ENCODE assay signal across 1 cellular context in the genomic region with DNA sequence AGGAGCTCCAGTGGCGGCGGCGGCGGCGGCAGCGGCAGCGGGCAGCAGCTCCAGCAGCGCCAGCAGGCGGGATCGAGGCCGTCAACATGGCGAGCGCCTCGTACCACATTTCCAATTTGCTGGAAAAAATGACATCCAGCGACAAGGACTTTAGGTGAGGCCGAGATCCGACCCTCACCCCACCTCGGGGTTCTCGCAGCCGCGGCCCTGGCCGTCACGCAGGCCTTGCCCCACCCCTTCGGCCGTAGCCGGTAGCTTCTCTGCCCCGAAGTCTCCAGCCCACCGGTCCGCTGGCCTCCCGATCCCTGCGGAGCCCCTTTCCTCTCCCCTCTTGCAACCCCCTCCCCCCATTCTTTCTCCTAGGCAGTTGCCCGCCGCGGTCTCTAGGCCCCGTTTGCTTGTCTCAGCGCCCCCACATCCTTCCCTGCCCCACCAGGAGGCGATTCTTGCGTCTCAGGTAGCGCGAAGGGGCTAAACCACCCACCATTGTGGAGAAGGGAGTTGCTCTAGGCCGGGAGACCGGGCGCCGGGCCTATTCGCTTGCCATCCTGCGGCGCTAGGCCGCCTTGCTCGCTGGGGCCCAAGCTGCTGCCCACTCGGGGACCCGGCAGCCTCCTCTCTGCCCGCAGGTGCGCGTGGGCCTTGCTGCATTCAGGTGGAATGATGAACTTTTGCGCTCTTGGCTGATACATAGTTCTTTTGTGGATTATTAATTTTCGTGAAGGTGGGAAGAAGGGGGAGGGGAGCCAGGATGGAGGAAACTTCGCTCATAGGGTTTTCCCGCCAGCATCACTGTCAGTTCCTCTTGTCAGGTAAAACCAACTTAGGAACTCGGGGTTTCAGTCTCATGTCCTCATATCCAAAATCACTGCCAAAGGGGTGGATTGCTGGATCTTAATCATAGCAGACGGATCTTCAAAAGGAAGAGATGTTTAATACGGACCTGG.
A peak's percentile ranks its signal among the peaks of the same experiment; 100 is the strongest.
TF ChIP-seq lines count a peak whose summit lies in the region.

No MANE protein-coding gene starts in this region.

TF ChIP-seq in HEK293, 187 proteins besides CTCF, POLR2A, EP300 and RAD21 (continued from another document):
- TF ChIP-seq ZNF560 (tag by site-specific recombination; IDR thresholded peaks at IDR 0.05; ENCODE audit: borderline replicate concordance) (no peak), ZIC2 (tag by site-specific recombination; IDR thresholded peaks at IDR 0.05) (peak; percentile 6; the same call in 1 of the 2 replicates), ZNF76 (tag by site-specific recombination; IDR thresholded peaks at IDR 0.05; ENCODE audit: borderline replicate concordance, low read depth) (peak; percentile 66; the same call in 1 of the 2 replicates), ZNF585B (tag by site-specific recombination; IDR thresholded peaks at IDR 0.05) (no peak), ZNF610 (tag by site-specific recombination; IDR thresholded peaks at IDR 0.05; ENCODE audit: borderline replicate concordance) (no peak), YY2 (tag by site-specific recombination; IDR thresholded peaks at IDR 0.05) (peak; percentile 58; the same call in 1 of the 2 replicates), SP2 (tag by site-specific recombination; IDR thresholded peaks at IDR 0.05) (0 out of 2 replicates have a peak, but pooled peaks have one; percentile 16), ZNF2 (tag by site-specific recombination; IDR thresholded peaks at IDR 0.05) (peak; percentile 66; the same call in 1 of the 2 replicates), ZNF514 (tag by site-specific recombination; IDR thresholded peaks at IDR 0.05) (no peak), ZFP69B (tag by site-specific recombination; IDR thresholded peaks at IDR 0.05) (no peak), ZNF248 (tag by site-specific recombination; IDR thresholded peaks at IDR 0.05) (no peak), GFI1B (tag by site-specific recombination; IDR thresholded peaks at IDR 0.05) (no peak), ZNF701 (tag by site-specific recombination; IDR thresholded peaks at IDR 0.05) (no peak), ZFP37 (tag by site-specific recombination; IDR thresholded peaks at IDR 0.05) (peak; percentile 56; the same call in 1 of the 2 replicates), ZNF16 (tag by site-specific recombination; IDR thresholded peaks at IDR 0.05; ENCODE audit: low read depth) (no peak), ZNF600 (tag by site-specific recombination; IDR thresholded peaks at IDR 0.05) (no peak), IKZF3 (tag by site-specific recombination; IDR thresholded peaks at IDR 0.05) (no peak), ZXDB (tag by site-specific recombination; IDR thresholded peaks at IDR 0.05) (peak; percentile 27; the same call in 1 of the 2 replicates)
- TF ChIP-seq, protein P1, sequence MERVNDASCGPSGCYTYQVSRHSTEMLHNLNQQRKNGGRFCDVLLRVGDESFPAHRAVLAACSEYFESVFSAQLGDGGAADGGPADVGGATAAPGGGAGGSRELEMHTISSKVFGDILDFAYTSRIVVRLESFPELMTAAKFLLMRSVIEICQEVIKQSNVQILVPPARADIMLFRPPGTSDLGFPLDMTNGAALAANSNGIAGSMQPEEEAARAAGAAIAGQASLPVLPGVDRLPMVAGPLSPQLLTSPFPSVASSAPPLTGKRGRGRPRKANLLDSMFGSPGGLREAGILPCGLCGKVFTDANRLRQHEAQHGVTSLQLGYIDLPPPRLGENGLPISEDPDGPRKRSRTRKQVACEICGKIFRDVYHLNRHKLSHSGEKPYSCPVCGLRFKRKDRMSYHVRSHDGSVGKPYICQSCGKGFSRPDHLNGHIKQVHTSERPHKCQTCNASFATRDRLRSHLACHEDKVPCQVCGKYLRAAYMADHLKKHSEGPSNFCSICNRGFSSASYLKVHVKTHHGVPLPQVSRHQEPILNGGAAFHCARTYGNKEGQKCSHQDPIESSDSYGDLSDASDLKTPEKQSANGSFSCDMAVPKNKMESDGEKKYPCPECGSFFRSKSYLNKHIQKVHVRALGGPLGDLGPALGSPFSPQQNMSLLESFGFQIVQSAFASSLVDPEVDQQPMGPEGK (tag by site-specific recombination; IDR thresholded peaks at IDR 0.05), result peak; percentile 11
- TF ChIP-seq, protein P2, sequence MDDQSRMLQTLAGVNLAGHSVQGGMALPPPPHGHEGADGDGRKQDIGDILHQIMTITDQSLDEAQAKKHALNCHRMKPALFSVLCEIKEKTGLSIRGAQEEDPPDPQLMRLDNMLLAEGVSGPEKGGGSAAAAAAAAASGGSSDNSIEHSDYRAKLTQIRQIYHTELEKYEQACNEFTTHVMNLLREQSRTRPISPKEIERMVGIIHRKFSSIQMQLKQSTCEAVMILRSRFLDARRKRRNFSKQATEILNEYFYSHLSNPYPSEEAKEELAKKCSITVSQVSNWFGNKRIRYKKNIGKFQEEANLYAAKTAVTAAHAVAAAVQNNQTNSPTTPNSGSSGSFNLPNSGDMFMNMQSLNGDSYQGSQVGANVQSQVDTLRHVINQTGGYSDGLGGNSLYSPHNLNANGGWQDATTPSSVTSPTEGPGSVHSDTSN (CRISPR knock-in tag; IDR thresholded peaks at IDR 0.05), result no peak
- TF ChIP-seq, protein P3, sequence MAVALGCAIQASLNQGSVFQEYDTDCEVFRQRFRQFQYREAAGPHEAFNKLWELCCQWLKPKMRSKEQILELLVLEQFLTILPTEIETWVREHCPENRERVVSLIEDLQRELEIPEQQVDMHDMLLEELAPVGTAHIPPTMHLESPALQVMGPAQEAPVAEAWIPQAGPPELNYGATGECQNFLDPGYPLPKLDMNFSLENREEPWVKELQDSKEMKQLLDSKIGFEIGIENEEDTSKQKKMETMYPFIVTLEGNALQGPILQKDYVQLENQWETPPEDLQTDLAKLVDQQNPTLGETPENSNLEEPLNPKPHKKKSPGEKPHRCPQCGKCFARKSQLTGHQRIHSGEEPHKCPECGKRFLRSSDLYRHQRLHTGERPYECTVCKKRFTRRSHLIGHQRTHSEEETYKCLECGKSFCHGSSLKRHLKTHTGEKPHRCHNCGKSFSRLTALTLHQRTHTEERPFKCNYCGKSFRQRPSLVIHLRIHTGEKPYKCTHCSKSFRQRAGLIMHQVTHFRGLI (tag by site-specific recombination; IDR thresholded peaks at IDR 0.05), result no peak
- TF ChIP-seq, protein P4, sequence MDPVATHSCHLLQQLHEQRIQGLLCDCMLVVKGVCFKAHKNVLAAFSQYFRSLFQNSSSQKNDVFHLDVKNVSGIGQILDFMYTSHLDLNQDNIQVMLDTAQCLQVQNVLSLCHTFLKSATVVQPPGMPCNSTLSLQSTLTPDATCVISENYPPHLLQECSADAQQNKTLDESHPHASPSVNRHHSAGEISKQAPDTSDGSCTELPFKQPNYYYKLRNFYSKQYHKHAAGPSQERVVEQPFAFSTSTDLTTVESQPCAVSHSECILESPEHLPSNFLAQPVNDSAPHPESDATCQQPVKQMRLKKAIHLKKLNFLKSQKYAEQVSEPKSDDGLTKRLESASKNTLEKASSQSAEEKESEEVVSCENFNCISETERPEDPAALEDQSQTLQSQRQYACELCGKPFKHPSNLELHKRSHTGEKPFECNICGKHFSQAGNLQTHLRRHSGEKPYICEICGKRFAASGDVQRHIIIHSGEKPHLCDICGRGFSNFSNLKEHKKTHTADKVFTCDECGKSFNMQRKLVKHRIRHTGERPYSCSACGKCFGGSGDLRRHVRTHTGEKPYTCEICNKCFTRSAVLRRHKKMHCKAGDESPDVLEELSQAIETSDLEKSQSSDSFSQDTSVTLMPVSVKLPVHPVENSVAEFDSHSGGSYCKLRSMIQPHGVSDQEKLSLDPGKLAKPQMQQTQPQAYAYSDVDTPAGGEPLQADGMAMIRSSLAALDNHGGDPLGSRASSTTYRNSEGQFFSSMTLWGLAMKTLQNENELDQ (tag by site-specific recombination; IDR thresholded peaks at IDR 0.05; ENCODE audit: low read depth), result no peak
- TF ChIP-seq, protein P5, sequence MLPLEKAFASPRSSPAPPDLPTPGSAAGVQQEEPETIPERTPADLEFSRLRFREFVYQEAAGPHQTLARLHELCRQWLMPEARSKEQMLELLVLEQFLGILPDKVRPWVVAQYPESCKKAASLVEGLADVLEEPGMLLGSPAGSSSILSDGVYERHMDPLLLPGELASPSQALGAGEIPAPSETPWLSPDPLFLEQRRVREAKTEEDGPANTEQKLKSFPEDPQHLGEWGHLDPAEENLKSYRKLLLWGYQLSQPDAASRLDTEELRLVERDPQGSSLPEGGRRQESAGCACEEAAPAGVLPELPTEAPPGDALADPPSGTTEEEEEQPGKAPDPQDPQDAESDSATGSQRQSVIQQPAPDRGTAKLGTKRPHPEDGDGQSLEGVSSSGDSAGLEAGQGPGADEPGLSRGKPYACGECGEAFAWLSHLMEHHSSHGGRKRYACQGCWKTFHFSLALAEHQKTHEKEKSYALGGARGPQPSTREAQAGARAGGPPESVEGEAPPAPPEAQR (tag by site-specific recombination; IDR thresholded peaks at IDR 0.05), result no peak
- TF ChIP-seq, protein P6, sequence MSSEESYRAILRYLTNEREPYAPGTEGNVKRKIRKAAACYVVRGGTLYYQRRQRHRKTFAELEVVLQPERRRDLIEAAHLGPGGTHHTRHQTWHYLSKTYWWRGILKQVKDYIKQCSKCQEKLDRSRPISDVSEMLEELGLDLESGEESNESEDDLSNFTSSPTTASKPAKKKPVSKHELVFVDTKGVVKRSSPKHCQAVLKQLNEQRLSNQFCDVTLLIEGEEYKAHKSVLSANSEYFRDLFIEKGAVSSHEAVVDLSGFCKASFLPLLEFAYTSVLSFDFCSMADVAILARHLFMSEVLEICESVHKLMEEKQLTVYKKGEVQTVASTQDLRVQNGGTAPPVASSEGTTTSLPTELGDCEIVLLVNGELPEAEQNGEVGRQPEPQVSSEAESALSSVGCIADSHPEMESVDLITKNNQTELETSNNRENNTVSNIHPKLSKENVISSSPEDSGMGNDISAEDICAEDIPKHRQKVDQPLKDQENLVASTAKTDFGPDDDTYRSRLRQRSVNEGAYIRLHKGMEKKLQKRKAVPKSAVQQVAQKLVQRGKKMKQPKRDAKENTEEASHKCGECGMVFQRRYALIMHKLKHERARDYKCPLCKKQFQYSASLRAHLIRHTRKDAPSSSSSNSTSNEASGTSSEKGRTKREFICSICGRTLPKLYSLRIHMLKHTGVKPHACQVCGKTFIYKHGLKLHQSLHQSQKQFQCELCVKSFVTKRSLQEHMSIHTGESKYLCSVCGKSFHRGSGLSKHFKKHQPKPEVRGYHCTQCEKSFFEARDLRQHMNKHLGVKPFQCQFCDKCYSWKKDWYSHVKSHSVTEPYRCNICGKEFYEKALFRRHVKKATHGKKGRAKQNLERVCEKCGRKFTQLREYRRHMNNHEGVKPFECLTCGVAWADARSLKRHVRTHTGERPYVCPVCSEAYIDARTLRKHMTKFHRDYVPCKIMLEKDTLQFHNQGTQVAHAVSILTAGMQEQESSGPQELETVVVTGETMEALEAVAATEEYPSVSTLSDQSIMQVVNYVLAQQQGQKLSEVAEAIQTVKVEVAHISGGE (tag by site-specific recombination; conservative IDR thresholded peaks at IDR 0.05; ENCODE audit: low read depth), result peak; percentile 41
- TF ChIP-seq, protein P7, sequence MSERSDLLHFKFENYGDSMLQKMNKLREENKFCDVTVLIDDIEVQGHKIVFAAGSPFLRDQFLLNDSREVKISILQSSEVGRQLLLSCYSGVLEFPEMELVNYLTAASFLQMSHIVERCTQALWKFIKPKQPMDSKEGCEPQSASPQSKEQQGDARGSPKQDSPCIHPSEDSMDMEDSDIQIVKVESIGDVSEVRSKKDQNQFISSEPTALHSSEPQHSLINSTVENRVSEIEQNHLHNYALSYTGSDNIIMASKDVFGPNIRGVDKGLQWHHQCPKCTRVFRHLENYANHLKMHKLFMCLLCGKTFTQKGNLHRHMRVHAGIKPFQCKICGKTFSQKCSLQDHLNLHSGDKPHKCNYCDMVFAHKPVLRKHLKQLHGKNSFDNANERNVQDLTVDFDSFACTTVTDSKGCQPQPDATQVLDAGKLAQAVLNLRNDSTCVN (tag by site-specific recombination; optimal IDR thresholded peaks at IDR 0.05), result peak; percentile 70
- TF ChIP-seq, protein P8, sequence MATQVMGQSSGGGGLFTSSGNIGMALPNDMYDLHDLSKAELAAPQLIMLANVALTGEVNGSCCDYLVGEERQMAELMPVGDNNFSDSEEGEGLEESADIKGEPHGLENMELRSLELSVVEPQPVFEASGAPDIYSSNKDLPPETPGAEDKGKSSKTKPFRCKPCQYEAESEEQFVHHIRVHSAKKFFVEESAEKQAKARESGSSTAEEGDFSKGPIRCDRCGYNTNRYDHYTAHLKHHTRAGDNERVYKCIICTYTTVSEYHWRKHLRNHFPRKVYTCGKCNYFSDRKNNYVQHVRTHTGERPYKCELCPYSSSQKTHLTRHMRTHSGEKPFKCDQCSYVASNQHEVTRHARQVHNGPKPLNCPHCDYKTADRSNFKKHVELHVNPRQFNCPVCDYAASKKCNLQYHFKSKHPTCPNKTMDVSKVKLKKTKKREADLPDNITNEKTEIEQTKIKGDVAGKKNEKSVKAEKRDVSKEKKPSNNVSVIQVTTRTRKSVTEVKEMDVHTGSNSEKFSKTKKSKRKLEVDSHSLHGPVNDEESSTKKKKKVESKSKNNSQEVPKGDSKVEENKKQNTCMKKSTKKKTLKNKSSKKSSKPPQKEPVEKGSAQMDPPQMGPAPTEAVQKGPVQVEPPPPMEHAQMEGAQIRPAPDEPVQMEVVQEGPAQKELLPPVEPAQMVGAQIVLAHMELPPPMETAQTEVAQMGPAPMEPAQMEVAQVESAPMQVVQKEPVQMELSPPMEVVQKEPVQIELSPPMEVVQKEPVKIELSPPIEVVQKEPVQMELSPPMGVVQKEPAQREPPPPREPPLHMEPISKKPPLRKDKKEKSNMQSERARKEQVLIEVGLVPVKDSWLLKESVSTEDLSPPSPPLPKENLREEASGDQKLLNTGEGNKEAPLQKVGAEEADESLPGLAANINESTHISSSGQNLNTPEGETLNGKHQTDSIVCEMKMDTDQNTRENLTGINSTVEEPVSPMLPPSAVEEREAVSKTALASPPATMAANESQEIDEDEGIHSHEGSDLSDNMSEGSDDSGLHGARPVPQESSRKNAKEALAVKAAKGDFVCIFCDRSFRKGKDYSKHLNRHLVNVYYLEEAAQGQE (tag by site-specific recombination; IDR thresholded peaks at IDR 0.05), result no peak; the same call in none of the 2 replicates
